ENCODE assay signal across 1 cellular context in the genomic region with DNA sequence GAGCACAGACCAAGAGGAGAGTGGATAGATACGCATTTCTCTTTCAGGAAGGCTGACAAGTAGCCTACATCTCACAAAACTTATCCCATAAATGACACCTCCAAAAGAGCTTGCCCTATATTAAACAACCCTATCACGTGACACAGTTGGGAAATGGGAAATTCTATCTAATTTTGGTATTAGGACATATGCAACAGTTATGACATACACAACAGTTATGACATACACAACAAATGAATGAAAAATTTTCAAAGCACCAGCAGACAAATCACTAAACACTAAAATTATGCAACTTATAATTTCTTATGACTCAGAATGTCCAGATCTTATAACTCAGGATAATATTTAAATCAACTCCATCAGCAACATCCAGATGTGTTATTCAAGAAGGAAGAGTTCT.
A peak's percentile ranks its signal among the peaks of the same experiment; 100 is the strongest.
TF ChIP-seq lines count a peak whose summit lies in the region.

No MANE protein-coding gene starts in this region.

TF ChIP-seq in HEK293, 187 proteins besides CTCF, POLR2A, EP300 and RAD21:
- TF ChIP-seq ZNF514 (tag by site-specific recombination; IDR thresholded peaks at IDR 0.05) (no peak), ZNF292 (tag by site-specific recombination; IDR thresholded peaks at IDR 0.05; ENCODE audit: borderline replicate concordance, low read depth) (no peak), ZNF214 (tag by site-specific recombination; IDR thresholded peaks at IDR 0.05; ENCODE audit: borderline replicate concordance) (no peak), REST (tag by site-specific recombination; IDR thresholded peaks at IDR 0.05) (no peak), ZBTB44 (tag by site-specific recombination; IDR thresholded peaks at IDR 0.05) (no peak), ZNF555 (tag by site-specific recombination; conservative IDR thresholded peaks at IDR 0.05) (no peak), SCRT2 (tag by site-specific recombination; IDR thresholded peaks at IDR 0.05) (peak; percentile 23; the same call in 1 of the 2 replicates), ZBTB20 (tag by site-specific recombination; IDR thresholded peaks at IDR 0.05) (no peak)
